Comparison of ENCODE assay signal across 1 cellular context in genomic region chr2:190810981-190811587, GRCh38.
TF ChIP-seq lines count a peak whose summit lies in the region.

No MANE protein-coding gene starts in this region.

TF ChIP-seq in GM23338, 12 proteins besides CTCF, POLR2A, EP300 and RAD21 (continued from another document):
- no peak for TF ChIP-seq ZNF462 (CRISPR knock-in tag; IDR thresholded peaks at IDR 0.05)
- TF ChIP-seq ZNF331 (CRISPR knock-in tag; IDR thresholded peaks at IDR 0.05; ENCODE audit: low read depth): no peak
